ENCODE assay signal across 8 cellular contexts in the genomic region with DNA sequence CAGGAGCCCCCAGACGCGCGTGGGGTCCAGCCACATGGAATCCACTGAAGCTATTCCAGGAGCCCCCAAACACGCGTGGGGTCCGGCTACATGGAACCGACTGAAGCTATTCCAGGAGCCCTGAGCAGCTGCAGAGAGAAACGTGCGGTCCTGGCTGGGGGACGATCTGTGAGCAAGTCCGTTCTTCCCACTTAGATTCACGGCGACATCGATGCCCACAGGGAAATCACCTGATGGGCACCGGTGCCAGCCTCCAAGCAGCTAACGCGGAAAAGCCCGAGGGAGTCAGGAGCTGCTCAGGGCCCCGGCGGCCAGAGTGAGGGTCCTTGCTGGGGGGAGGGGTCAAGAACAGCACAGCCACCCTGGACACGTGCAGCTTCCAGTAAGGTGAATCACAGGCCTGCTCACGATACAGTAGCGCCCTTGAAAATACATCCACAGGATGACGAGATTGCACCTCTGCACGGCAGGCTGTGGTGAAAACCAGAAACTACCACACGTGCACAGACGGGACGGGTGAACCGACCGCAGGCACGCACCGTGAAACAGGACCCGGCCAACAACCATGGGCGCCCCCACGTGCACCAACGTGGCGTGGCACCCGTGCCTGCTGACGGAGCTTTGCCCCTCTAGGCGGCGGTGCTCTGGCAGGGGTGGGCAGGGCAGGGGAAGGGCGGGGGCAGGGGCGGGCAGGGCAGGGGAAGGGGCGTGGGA.
DNase-seq lines count a peak whose midpoint lies in the region; ATAC-seq and TF ChIP-seq lines count a peak whose summit lies in the region.

No MANE protein-coding gene starts in this region.

- H3K4me3 Mint-ChIP-seq in central memory CD8-positive, alpha-beta T cell = no peak overlapping the region

- TF ChIP-seq CTCF in LNCaP clone FGC (IDR thresholded peaks at IDR 0.05; ENCODE audit: control insufficient read depth, extremely low read depth, insufficient read depth) = peak; percentile 33; the same call in 1 of the 2 replicates

- no peak overlapping the region for H3K27ac ChIP-seq in caudate nucleus (ENCODE audit: low read depth, low read length)

- peak; percentile 63 to 68 for ATAC-seq in activated CD4-positive, CD25-positive, alpha-beta regulatory T cell treated with anti-CD3 and anti-CD28 coated beads, Interleukin-2, amount 50 U/mL, for 24 hours
- ATAC-seq in central memory CD8-positive, alpha-beta T cell (replicated peaks; ENCODE audit: extremely low read depth, poor library complexity, severe bottlenecking) = peak; percentile 54
- no peak for ATAC-seq in HG02840 (IDR thresholded peaks at IDR 0.05; ENCODE audit: low FRiP score, unreplicated experiment)

- H3K9me3 Mint-ChIP-seq in central memory CD8-positive, alpha-beta T cell = no peaks in the 10 kb centered on the region

- H3K27ac Mint-ChIP-seq in central memory CD8-positive, alpha-beta T cell (ENCODE audit: low read depth) = no peak overlapping the region

- peaks cover 1% of the 10 kb centered on the region for H3K36me3 Mint-ChIP-seq in central memory CD8-positive, alpha-beta T cell (ENCODE audit: insufficient read depth)

- DNase-seq in activated CD4-positive, CD25-positive, alpha-beta regulatory T cell (lab: John Stamatoyannopoulos, UW) = no peak
- DNase-seq in LNCaP clone FGC (ENCODE audit: low read depth) = no peak
- DNase-seq in central memory CD8-positive, alpha-beta T cell (ENCODE audit: low spot score in 2 of 2) = no peak
- peak; percentile 10 to 19 for DNase-seq in stimulated activated CD4-positive, alpha-beta T cell treated with anti-CD3 and anti-CD28 coated beads, Interleukin-15, amount 100 ng/mL, for 48 hours (ENCODE audit: low read depth in 2 of 2)
- DNase-seq in COLO668 (lab: John Stamatoyannopoulos, UW; ENCODE audit: unreplicated experiment) = no peak
- DNase-seq in caudate nucleus (lab: John Stamatoyannopoulos, UW) = no peak

- H3K4me3 ChIP-seq in LNCaP clone FGC (ENCODE audit: low read depth, low read length) = no peak overlapping the region

- H3K4me1 Mint-ChIP-seq in central memory CD8-positive, alpha-beta T cell = no peaks in the 10 kb centered on the region

- H3K27me3 Mint-ChIP-seq in central memory CD8-positive, alpha-beta T cell = no peaks in the 10 kb centered on the region

Comparison
In these comparisons a context has a peak if more than half of its experiments do, and no peak if none do; other contexts are left out.
1. DNase-seq: peak in stimulated activated CD4-positive, alpha-beta T cell treated with anti-CD3 and anti-CD28 coated beads, Interleukin-15, amount 100 ng/mL, for 48 hours (2 of 2); none in activated CD4-positive, CD25-positive, alpha-beta regulatory T cell (0 of 4), LNCaP clone FGC (single experiment), central memory CD8-positive, alpha-beta T cell (0 of 2), COLO668 (single experiment) and caudate nucleus (0 of 61).